8 cellular contexts compared by ENCODE assay signal in the genomic region with DNA sequence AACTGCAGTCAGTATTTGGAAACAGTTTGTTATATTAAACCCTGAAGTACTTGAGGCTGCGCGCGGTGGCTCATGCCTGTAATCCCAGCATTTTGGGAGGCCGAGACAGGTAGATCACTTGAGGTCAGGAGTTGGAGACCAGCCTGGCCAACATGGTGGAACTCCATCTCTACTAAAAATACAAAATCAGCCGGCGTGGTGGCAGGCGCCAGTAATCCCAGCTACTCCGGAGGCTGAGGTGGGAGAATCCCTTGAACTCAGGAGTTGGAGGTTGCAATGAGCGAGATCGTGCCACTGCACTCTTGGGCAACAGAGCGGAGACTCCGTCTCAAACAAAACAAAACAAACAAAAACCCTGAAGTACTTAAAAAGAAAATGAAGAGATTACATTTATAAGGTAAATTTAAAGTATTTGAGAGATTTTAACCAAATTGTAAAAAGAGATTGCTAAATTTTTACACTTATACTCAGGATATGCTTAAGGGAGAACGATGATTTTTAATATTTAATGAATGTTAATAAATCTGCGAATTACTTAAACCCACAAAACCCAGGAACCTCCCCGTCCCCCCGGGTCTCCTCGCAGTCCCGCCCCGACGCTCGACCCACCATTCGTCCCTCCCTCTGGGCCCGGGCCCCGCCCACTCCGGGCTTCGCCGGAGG. TPM values are rescaled to one million over a fixed set of nuclear protein-coding genes. Genes with fewer than 3 reads are reported as not detected.
A peak's percentile ranks its signal among the peaks of the same experiment; 100 is the strongest.
DNase-seq lines count a peak whose midpoint lies in the region; ATAC-seq lines count a peak whose summit lies in the region.

No MANE protein-coding gene starts in this region.

- H3K27me3 Mint-ChIP-seq in activated naive CD8-positive, alpha-beta T cell, result no peaks in the 10 kb centered on the region

- H3K27ac Mint-ChIP-seq in activated naive CD8-positive, alpha-beta T cell, result peak overlapping the region; percentile 70

- no peaks in the 10 kb centered on the region for H3K9me3 Mint-ChIP-seq in activated naive CD8-positive, alpha-beta T cell (ENCODE audit: low read depth)

- H3K4me1 ChIP-seq in thymus (ENCODE audit: control insufficient read depth, insufficient read depth, low read length), result peaks cover 11% of the 10 kb centered on the region

- H3K27ac ChIP-seq in thymus (ENCODE audit: low read depth), result peak overlapping the region; percentile 38

- DNase-seq in activated CD8-positive, alpha-beta memory T cell treated with anti-CD3 and anti-CD28 coated beads for 24 hours, result peak; percentile 55
- no peak for DNase-seq in activated CD8-positive, alpha-beta memory T cell treated with anti-CD3 and anti-CD28 coated beads, Interleukin-2, amount 50 U/mL, for 4 hours
- DNase-seq in left kidney (ENCODE audit: low read depth, low spot score) (peak; percentile 58), NCI-H748 treated with DMSO at 0.1 percent for 48 hours (lab: John Stamatoyannopoulos, UW) (no peak), ureter (ENCODE audit: low spot score) (no peak)

- H3K36me3 Mint-ChIP-seq in activated naive CD8-positive, alpha-beta T cell, result peaks cover 4% of the 10 kb centered on the region

- H3K4me1 Mint-ChIP-seq in activated naive CD8-positive, alpha-beta T cell (ENCODE audit: low read depth), result peaks cover 50% of the 10 kb centered on the region

- H3K4me3 Mint-ChIP-seq in activated naive CD8-positive, alpha-beta T cell, result peak overlapping the region; percentile 96

- no peak for ATAC-seq in GM18517 (IDR thresholded peaks at IDR 0.05; ENCODE audit: unreplicated experiment)

- H3K27me3 ChIP-seq in thymus (ENCODE audit: control insufficient read depth, insufficient read depth), result no peaks in the 10 kb centered on the region

- peaks cover 18% of the 10 kb centered on the region for H3K36me3 ChIP-seq in thymus (ENCODE audit: control insufficient read depth, insufficient read depth)

- no peaks in the 10 kb centered on the region for H3K9me3 ChIP-seq in thymus (ENCODE audit: control insufficient read depth)

- peak overlapping the region; percentile 87 for H3K4me3 ChIP-seq in thymus (ENCODE audit: low read length)

- 39% methylated on average over 27 of the region's 27 CpGs for WGBS in thymus

RNA-seq across cellular contexts. Expression of gene MTG1, which starts 0.4 kb away (rescaled TPM):
- polyA plus RNA-seq in thymus, result 59.4 TPM
- 66.2 TPM for total RNA-seq in ureter

RNA-seq across cellular contexts. Expression of gene PAOX, which starts 14.5 kb away (rescaled TPM):
- polyA plus RNA-seq in thymus, result 6.5 TPM
- total RNA-seq in ureter, result 5.2 TPM

RNA-seq across cellular contexts. Expression of gene ECHS1, which starts 20.4 kb away (rescaled TPM):
- polyA plus RNA-seq in thymus, result 54.9 TPM
- total RNA-seq in ureter, result 130 TPM

RNA-seq across cellular contexts. Expression of gene SPRN, which starts 30.9 kb away (rescaled TPM):
- 0.46 TPM for polyA plus RNA-seq in thymus
- total RNA-seq in ureter, result not detected

RNA-seq across cellular contexts. Expression of gene FUOM, which starts 35.7 kb away (rescaled TPM):
- polyA plus RNA-seq in thymus, result 23.9 TPM
- total RNA-seq in ureter, result 20.3 TPM

Comparison
In these comparisons a context has a peak if more than half of its experiments do, and no peak if none do; other contexts are left out.
1. DNase-seq: peak in activated CD8-positive, alpha-beta memory T cell treated with anti-CD3 and anti-CD28 coated beads for 24 hours (single experiment) and left kidney (single experiment); none in activated CD8-positive, alpha-beta memory T cell treated with anti-CD3 and anti-CD28 coated beads, Interleukin-2, amount 50 U/mL, for 4 hours (single experiment), NCI-H748 treated with DMSO at 0.1 percent for 48 hours (single experiment) and ureter (single experiment).